ENCODE assay signal across 9 cellular contexts in the genomic region with DNA sequence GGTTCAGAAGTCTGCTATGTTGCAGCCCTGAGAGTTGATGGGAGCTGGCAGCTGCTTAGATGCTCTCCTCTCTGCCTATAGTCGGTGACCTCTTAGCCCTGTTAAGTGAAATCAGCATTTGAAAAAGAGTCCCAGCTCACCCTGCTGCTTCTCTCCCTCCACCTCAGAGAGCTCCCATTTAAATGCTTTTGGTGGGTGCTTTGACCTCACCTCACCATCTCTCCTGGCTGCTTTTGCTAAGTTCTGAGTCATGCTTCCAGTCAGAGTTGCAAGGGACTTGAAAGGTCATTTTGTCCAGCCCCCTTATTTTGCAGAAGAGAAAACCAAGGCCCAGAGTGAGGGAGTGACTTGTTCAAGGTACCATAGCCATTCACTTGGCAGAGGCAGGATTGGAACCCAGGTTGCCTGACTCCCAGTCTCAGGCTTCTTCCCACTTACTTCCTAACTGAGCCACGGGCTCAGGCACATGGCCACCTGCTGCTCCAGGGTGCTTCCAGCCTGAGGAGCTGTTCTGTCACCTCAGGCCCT. TPM values are rescaled to one million over a fixed set of nuclear protein-coding genes. Genes with fewer than 3 reads are reported as not detected.
DNase-seq lines count a peak whose midpoint lies in the region; ATAC-seq, FAIRE-seq and TF ChIP-seq lines count a peak whose summit lies in the region.
"Had no signal": no experiment of that assay in that cellular context is flagged by ENCODE, and none has a peak within 500 bp of the region (broad histone marks: within the 10 kb centered on the region; RNA-seq: fewer than 3 reads in every experiment).

No MANE protein-coding gene starts in this region.

- WGBS in K562 (ENCODE audit: insufficient coverage, low coverage, missing lambda C conversion rate) = 25% methylated on average over 2 of the region's 2 CpGs
- 82% methylated on average over 2 of the region's 2 CpGs for WGBS in liver

- no peak overlapping the region for H3K9ac ChIP-seq in HCT116 (ENCODE audit: low read length)
- H3K9ac ChIP-seq in K562 (ENCODE audit: insufficient read depth in 1 of 2, low read depth in 2 of 2, low read length in 2 of 2) = peak overlapping the region; percentile 74 to 86; a peak in 3 of 4 replicates
- H3K9ac ChIP-seq in liver (ENCODE audit: low read depth in 1 of 2, low read length in 2 of 2) = no peak overlapping the region
- no peak overlapping the region for H3K9ac ChIP-seq in MM.1S (ENCODE audit: low read length)

- H3K9me3 Mint-ChIP-seq in stimulated activated memory B cell treated with anti-CD40 and anti-IgM and Interleukin-4, amounts not matched to agents 10 μg/mL and 1 μg/mL and 100 μg/mL, for 72 hours = no peaks in the 10 kb centered on the region

- H2AFZ ChIP-seq in HCT116 (ENCODE audit: low read depth, low read length, poor library complexity, severe bottlenecking) (no peak overlapping the region), K562 (ENCODE audit: low read depth, low read length) (no peak overlapping the region), MM.1S (ENCODE audit: low read length) (no peak overlapping the region)

- H4K20me1 ChIP-seq in HCT116 (ENCODE audit: insufficient read depth) (no peaks in the 10 kb centered on the region; the same call in 1 of the 2 replicates), K562 (replicated peaks; ENCODE audit: control insufficient read depth, insufficient read depth, low read length) (peaks cover 57% of the 10 kb centered on the region), MM.1S (ENCODE audit: insufficient read depth, low read length) (peaks cover 5% of the 10 kb centered on the region; the same call in 1 of the 2 replicates)

- no peaks in the 10 kb centered on the region for H3K27me3 Mint-ChIP-seq in stimulated activated memory B cell treated with anti-CD40 and anti-IgM and Interleukin-4, amounts not matched to agents 10 μg/mL and 1 μg/mL and 100 μg/mL, for 72 hours

- no peak overlapping the region for H3K27ac Mint-ChIP-seq in stimulated activated memory B cell treated with anti-CD40 and anti-IgM and Interleukin-4, amounts not matched to agents 10 μg/mL and 1 μg/mL and 100 μg/mL, for 72 hours

- peaks cover 5% of the 10 kb centered on the region for H3K36me3 Mint-ChIP-seq in stimulated activated memory B cell treated with anti-CD40 and anti-IgM and Interleukin-4, amounts not matched to agents 10 μg/mL and 1 μg/mL and 100 μg/mL, for 72 hours

- peak; percentile 80 for FAIRE-seq in K562 (lab: Jason Lieb, UNC)

- H3K79me2 ChIP-seq in HCT116 (ENCODE audit: insufficient read depth, low read length) (peaks cover 72% of the 10 kb centered on the region), K562 (ENCODE audit: control insufficient read depth, insufficient read depth, low read length) (peaks cover 77% of the 10 kb centered on the region), MM.1S (ENCODE audit: low read length) (peaks cover 73% of the 10 kb centered on the region)

- TF ChIP-seq EP300 in K562 (IDR thresholded peaks at IDR 0.05; ENCODE audit: low read length) = no peak

- no peak overlapping the region for H3K4me3 Mint-ChIP-seq in stimulated activated memory B cell treated with anti-CD40 and anti-IgM and Interleukin-4, amounts not matched to agents 10 μg/mL and 1 μg/mL and 100 μg/mL, for 72 hours

- H3K9me3 ChIP-seq in HCT116 (ENCODE audit: control insufficient read depth in 1 of 2, insufficient read depth in 1 of 2, low read depth in 1 of 2, low read length in 2 of 2) (no peaks in the 10 kb centered on the region), K562 (replicated peaks; ENCODE audit: control insufficient read depth, insufficient read depth, low read depth, low read length) (no peaks in the 10 kb centered on the region), liver (ENCODE audit: control insufficient read depth in 4 of 4, low read length in 3 of 4) (no peaks in the 10 kb centered on the region), MM.1S (replicated peaks; ENCODE audit: insufficient read depth, low read length) (no peaks in the 10 kb centered on the region)

- DNase-seq in ACHN (peak; percentile 27), HCT116 (ENCODE audit: low read depth, low spot score) (no peak), K562 (ENCODE audit: extremely low read depth in 1 of 4, low spot score in 3 of 4) (peak in 3 of 4 experiments; percentile 14 to 69 (median 50)), MM.1S (no peak), UCSD-AML1 (lab: John Stamatoyannopoulos, UW; ENCODE audit: unreplicated experiment) (no peak), NCI-H345 treated with DMSO at 0.1 percent for 48 hours (lab: John Stamatoyannopoulos, UW; ENCODE audit: unreplicated experiment) (no peak)
- DNase-seq: cerebellar nuclear complex had no signal

- H3F3A ChIP-seq in MM.1S (ENCODE audit: insufficient read depth, low read length) = peaks cover 12% of the 10 kb centered on the region; the same call in 1 of the 2 replicates

- H3K4me1 Mint-ChIP-seq in stimulated activated memory B cell treated with anti-CD40 and anti-IgM and Interleukin-4, amounts not matched to agents 10 μg/mL and 1 μg/mL and 100 μg/mL, for 72 hours = peaks cover 84% of the 10 kb centered on the region

- H3K9me1 ChIP-seq in K562 (ENCODE audit: control insufficient read depth, insufficient read depth, low read length) = peaks cover 19% of the 10 kb centered on the region

- H3K4me1 ChIP-seq in HCT116 (ENCODE audit: control insufficient read depth in 1 of 2, insufficient read depth in 2 of 2, low read length in 2 of 2) (peaks cover 19 to 35% of the 10 kb centered on the region in 2 experiments), K562 (replicated peaks in 1 of 2; ENCODE audit: control insufficient read depth in 2 of 2, insufficient read depth in 2 of 2, low read length in 2 of 2) (peaks cover 60 to 74% of the 10 kb centered on the region in 2 experiments), liver (ENCODE audit: control insufficient read depth in 4 of 4, insufficient read depth in 4 of 4, low read length in 3 of 4) (peaks cover 32 to 78% (median 63%) of the 10 kb centered on the region in 4 donors), MM.1S (ENCODE audit: low read length) (peaks cover 38% of the 10 kb centered on the region)

- no peak for TF ChIP-seq CTCF in HCT116 (IDR thresholded peaks at IDR 0.05 in 2 of 3, conservative IDR thresholded peaks at IDR 0.05 in 1 of 3; ENCODE audit: borderline replicate concordance in 1 of 3, insufficient read depth in 1 of 3, low read depth in 2 of 3, low read length in 2 of 3)
- no peak for TF ChIP-seq CTCF in K562 (IDR thresholded peaks at IDR 0.05 in 2 of 3, conservative IDR thresholded peaks at IDR 0.05 in 1 of 3; ENCODE audit: insufficient read depth in 2 of 3, low read depth in 1 of 3, low read length in 3 of 3)
- TF ChIP-seq CTCF in liver (IDR thresholded peaks at IDR 0.05; ENCODE audit: low read depth, low read length, missing input control) = no peak
- no peak for TF ChIP-seq CTCF in MM.1S (IDR thresholded peaks at IDR 0.05; ENCODE audit: low read length)

- H3K27me3 ChIP-seq in HCT116 (ENCODE audit: insufficient read depth, low read length) (peaks cover 5% of the 10 kb centered on the region; the same call in 1 of the 2 replicates), K562 (ENCODE audit: control insufficient read depth in 2 of 2, insufficient read depth in 2 of 2, low read length in 2 of 2) (no peaks in the 10 kb centered on the region), liver (ENCODE audit: control insufficient read depth in 4 of 4, insufficient read depth in 4 of 4, low read length in 3 of 4) (no peaks in the 10 kb centered on the region), MM.1S (replicated peaks; ENCODE audit: insufficient read depth, low read length) (0 out of 2 replicates have a peak, but pooled peaks cover 12% of the 10 kb centered on the region)

- TF ChIP-seq RAD21 in HCT116 (IDR thresholded peaks at IDR 0.05; ENCODE audit: low read depth) = no peak
- TF ChIP-seq RAD21 in K562 (CRISPR knock-in tag; conservative IDR thresholded peaks at IDR 0.05 in 1 of 2, IDR thresholded peaks at IDR 0.05 in 1 of 2) = no peak
- TF ChIP-seq RAD21 in liver (IDR thresholded peaks at IDR 0.05) = no peak

- H3K36me3 ChIP-seq in HCT116 (ENCODE audit: control insufficient read depth in 1 of 2, insufficient read depth in 2 of 2, low read length in 2 of 2) (no peaks in the 10 kb centered on the region), K562 (ENCODE audit: control insufficient read depth, insufficient read depth, low read length) (peaks cover 12% of the 10 kb centered on the region; the same call in 2 of the 3 replicates), liver (ENCODE audit: control insufficient read depth in 4 of 4, insufficient read depth in 3 of 4, low read depth in 1 of 4, low read length in 3 of 4) (no peaks in the 10 kb centered on the region), MM.1S (replicated peaks; ENCODE audit: insufficient read depth, low read length) (no peaks in the 10 kb centered on the region)

- intact Hi-C loops in HCT116 (cut with micrococcal nuclease) (no loop called here), K562 (cut with micrococcal nuclease) (no loop called here)

- TF ChIP-seq POLR2A in HCT116 (IDR thresholded peaks at IDR 0.05; ENCODE audit: borderline replicate concordance, extremely low read depth, insufficient read depth, insufficient read length) (no peak), K562 (conservative IDR thresholded peaks at IDR 0.05) (no peak)

- CTCF ChIA-PET in HCT116 (lab: Charles Lee) (interaction anchor here (1.8 kb wide), 1 partner anchor 38 kb away, joined by 4 read pairs; no protein-coding TSS in a partner anchor), K562 (lab: Yijun Ruan, JAX; ENCODE audit: low intra/inter-chr PET ratio) (no interaction called here)

- H3K4me2 ChIP-seq in HCT116 (ENCODE audit: low read length) (peak overlapping the region; percentile 91), K562 (ENCODE audit: insufficient read depth, low read length) (peak overlapping the region; percentile 89), MM.1S (ENCODE audit: low read depth, low read length) (no peak overlapping the region)

- RAD21 ChIA-PET in HCT116 (lab: Charles Lee; ENCODE audit: low non-redundant PET in 1 of 2, low total read pairs in 2 of 2, uncharacterized antibody in 2 of 2, unreplicated experiment in 2 of 2) = no interaction called here

- POLR2A ChIA-PET in HCT116 (lab: Charles Lee) (no interaction called here), K562 (lab: Yijun Ruan, JAX) (interaction anchor here (0.6 to 10.1 kb wide), 15 partner anchors 9 to 198 kb away, joined by 3 to 130 read pairs (median 3); no protein-coding TSS in a partner anchor)

- ATAC-seq in HCT116 (no peak), K562 (no peak; the same call in 2 of the 3 replicates)
- no peak for ATAC-seq in stimulated activated memory B cell treated with anti-CD40 and anti-IgM and Interleukin-4, amounts not matched to agents 10 μg/mL and 1 μg/mL and 100 μg/mL, for 72 hours

- no peaks in the 10 kb centered on the region for H3K9me2 ChIP-seq in HCT116 (ENCODE audit: insufficient read depth)
- no peaks in the 10 kb centered on the region for H3K9me2 ChIP-seq in MM.1S (replicated peaks; ENCODE audit: insufficient read depth, low read length)

- H3K4me3 ChIP-seq in HCT116 (replicated peaks in 1 of 2; ENCODE audit: low read depth in 1 of 2, low read length in 2 of 2) = no peak overlapping the region
- no peak overlapping the region for H3K4me3 ChIP-seq in K562
- H3K4me3 ChIP-seq in liver (ENCODE audit: low read depth in 1 of 3, low read length in 3 of 3) = no peak overlapping the region
- H3K4me3 ChIP-seq in MM.1S (ENCODE audit: low read length) = no peak overlapping the region

- H3K27ac ChIP-seq in HCT116 (ENCODE audit: low read depth, low read length) (no peak overlapping the region), K562 (ENCODE audit: extremely low read depth, low read depth, low read length) (no peak overlapping the region; the same call in 1 of the 3 replicates), liver (ENCODE audit: low read depth in 1 of 2, low read length in 2 of 2) (peak overlapping the region; percentile 96), MM.1S (ENCODE audit: low read length) (no peak overlapping the region)

- BruUV-seq in HCT116 (replicated peaks; lab: Mats Ljungman, UMichigan) (no TSS peak), K562 (replicated peaks; lab: Mats Ljungman, UMichigan) (no TSS peak)

- in situ Hi-C loops in ACHN (cut with HindIII; ENCODE audit: low pct_ligation_motif_present, low pct_unique_long_range_greater_than_20kb, low sequenced_read_pairs) (no loop called here), K562 (cut with MboI) (no loop called here)

RNA-seq across cellular contexts. Expression of a gene that starts 3.3 kb away (rescaled TPM):
- total RNA-seq in HCT116 (2021; ENCODE audit: unreplicated experiment) (51.1 TPM), K562 (2014; rRNA removed) (52.1 and 57.2 TPM in 2 replicates), K562 (2014; rRNA removed; fragmentation: Illumina TruSeq; extraction: Trizol) (36.1 and 36.6 TPM in 2 replicates), K562 (2015; rRNA removed; fragmentation: Illumina TruSeq; extraction: Trizol) (33.3 and 35.6 TPM in 2 replicates), K562 (2021) (81.3 and 94.2 TPM in 2 replicates), liver (10 to 100 TPM in 1 of 2 donors, 1 to 10 TPM in 1; 9.1 to 20.3 TPM)
- 37.4 and 38.3 TPM in 2 replicates for polyA plus RNA-seq in HCT116 (2012)
- 70.6 and 157 TPM in 2 replicates for total RNA-seq in K562 (2011; cell fraction: chromatin; rRNA removed; ENCODE audit: low replicate concordance)
- total RNA-seq in K562 (2011; cell fraction: nucleolus; rRNA removed) = 89.5 and 98.9 TPM in 2 replicates
- total RNA-seq in K562 (2011; cell fraction: nucleoplasm; rRNA removed) = 74.0 and 80.4 TPM in 2 replicates
- polyA plus RNA-seq in K562 (2011; rRNA removed) (66.5 and 72.1 TPM in 2 replicates), K562 (2014; fragmentation: Illumina TruSeq; extraction: Trizol) (73.6 and 78.3 TPM in 2 replicates), K562 (2014; fragmentation: Nextera tagmentation; extraction: Ambion mirVana) (1 to 10 TPM in 1 of 2 experiments, under 1 TPM in 1; 0.63 to 1.3 TPM), K562 (2014; rRNA removed) (53.4 and 57.2 TPM in 2 replicates), liver (10 to 100 TPM in 1 of 2 donors, 1 to 10 TPM in 1; 7.5 to 24.5 TPM)
- 68.3 and 74.8 TPM in 2 replicates for polyA plus RNA-seq in K562 (2011; cell fraction: cytosol; rRNA removed)
- 140 and 167 TPM in 2 replicates for polyA plus RNA-seq in K562 (2011; cell fraction: nucleus; rRNA removed)
- 53.3 and 64.1 TPM in 2 replicates for polyA plus RNA-seq in K562 (2012)
- polyA minus RNA-seq in K562 (2011; rRNA and poly(A)+ RNA removed) = 48.3 and 60.9 TPM in 2 replicates
- polyA minus RNA-seq in K562 (2011; cell fraction: cytosol; rRNA and poly(A)+ RNA removed) = 37.6 and 41.0 TPM in 2 replicates
- polyA minus RNA-seq in K562 (2011; cell fraction: nucleus; rRNA and poly(A)+ RNA removed) = 30.2 and 35.1 TPM in 2 replicates

RNA-seq across cellular contexts. Expression of a gene that starts 52.6 kb away (rescaled TPM):
- total RNA-seq in HCT116 (2021; ENCODE audit: unreplicated experiment) (7.1 TPM), K562 (2014; rRNA removed) (22.5 and 33.6 TPM in 2 replicates), K562 (2014; rRNA removed; fragmentation: Illumina TruSeq; extraction: Trizol) (29.6 and 31.0 TPM in 2 replicates), K562 (2015; rRNA removed; fragmentation: Illumina TruSeq; extraction: Trizol) (23.3 and 25.7 TPM in 2 replicates), K562 (2021) (30.2 and 31.6 TPM in 2 replicates), liver (10 to 100 TPM in 1 of 2 donors, 1 to 10 TPM in 1; 7.8 to 41.8 TPM)
- 2.5 and 3.1 TPM in 2 replicates for polyA plus RNA-seq in HCT116 (2012)
- total RNA-seq in K562 (2011; cell fraction: chromatin; rRNA removed; ENCODE audit: low replicate concordance) = 39.6 and 56.6 TPM in 2 replicates
- 27.2 and 29.9 TPM in 2 replicates for total RNA-seq in K562 (2011; cell fraction: nucleolus; rRNA removed)
- total RNA-seq in K562 (2011; cell fraction: nucleoplasm; rRNA removed) = 31.7 and 33.1 TPM in 2 replicates
- polyA plus RNA-seq in K562 (2011; rRNA removed) (30.8 and 33.7 TPM in 2 replicates), K562 (2014; fragmentation: Illumina TruSeq; extraction: Trizol) (24.8 and 30.2 TPM in 2 replicates), K562 (2014; fragmentation: Nextera tagmentation; extraction: Ambion mirVana) (1 to 10 TPM; 4.5 to 5.2 TPM), K562 (2014; rRNA removed) (16.3 and 20.2 TPM in 2 replicates), liver (1 to 10 TPM; 1.5 to 2.1 TPM)
- polyA plus RNA-seq in K562 (2011; cell fraction: cytosol; rRNA removed) = 14.5 and 17.4 TPM in 2 replicates
- polyA plus RNA-seq in K562 (2011; cell fraction: nucleus; rRNA removed) = 20.4 and 23.2 TPM in 2 replicates
- polyA plus RNA-seq in K562 (2012) = 17.0 and 17.6 TPM in 2 replicates
- 52.0 and 59.7 TPM in 2 replicates for polyA minus RNA-seq in K562 (2011; rRNA and poly(A)+ RNA removed)
- 21.9 and 25.0 TPM in 2 replicates for polyA minus RNA-seq in K562 (2011; cell fraction: cytosol; rRNA and poly(A)+ RNA removed)
- 13.9 and 20.9 TPM in 2 replicates for polyA minus RNA-seq in K562 (2011; cell fraction: nucleus; rRNA and poly(A)+ RNA removed)

Comparison
In these comparisons a context has a peak if more than half of its experiments do, and no peak if none do; other contexts are left out.
1. DNase-seq: peak in ACHN (single experiment) and K562 (3 of 4); none in HCT116 (single experiment), MM.1S (single experiment), UCSD-AML1 (single experiment) and NCI-H345 treated with DMSO at 0.1 percent for 48 hours (single experiment).
2. H3K27ac ChIP-seq: peak in liver (2 of 2); none in HCT116 (single experiment), K562 (single experiment) and MM.1S (single experiment).
3. H3K9ac ChIP-seq: peak in K562 (2 of 2); none in HCT116 (single experiment), liver (0 of 2) and MM.1S (single experiment).